Comparison of ENCODE assay signal across 30 cellular contexts in genomic region chr2:46684661-46685060, GRCh38.
"Had no signal": no experiment of that assay in that cellular context is flagged by ENCODE, and none has a peak within 500 bp of the region (broad histone marks: within the 10 kb centered on the region; RNA-seq: fewer than 3 reads in every experiment).

No MANE protein-coding gene starts in this region.

- H3K4me1 Mint-ChIP-seq: activated CD4-positive, alpha-beta T cell treated with anti-CD3 and anti-CD28 coated beads for 36 hours; activated CD8-positive, alpha-beta memory T cell treated with anti-CD3 and anti-CD28 coated beads, Interleukin-2, amount 10 ng/mL, durations not matched to agents 7 days and 5 days; central memory CD8-positive, alpha-beta T cell; endodermal cell had no signal

- H3K27ac Mint-ChIP-seq: activated CD4-positive, alpha-beta T cell treated with anti-CD3 and anti-CD28 coated beads for 36 hours; activated CD8-positive, alpha-beta memory T cell treated with anti-CD3 and anti-CD28 coated beads, Interleukin-2, amount 10 ng/mL, durations not matched to agents 7 days and 5 days; activated CD8-positive, alpha-beta T cell treated with anti-CD3 and anti-CD28 coated beads, Interleukin-2, amount 10 ng/mL, durations not matched to agents 7 days and 5 days; activated naive CD8-positive, alpha-beta T cell; activated T-cell treated with anti-CD3 and anti-CD28 coated beads, Interleukin-2, amount 50 U/mL, for 72 hours; dendritic cell treated with granulocyte-macrophage colony-stimulating factor and Interleukin-4, amounts not matched to agents 40 ng/mL and 50 ng/mL, for 4 days; endodermal cell; progenitor cell of endocrine pancreas; stimulated activated naive B cell treated with anti-CD40 and anti-IgM and Interleukin-4, amounts not matched to agents 10 μg/mL and 1 μg/mL and 100 μg/mL, for 72 hours; T-helper 2 cell treated with Interferon-gamma antibody and Interleukin-4, amounts not matched to agents 5 μg/mL and 100 μg/mL, for 36 hours had no signal

- FAIRE-seq: bronchial epithelial cell, small intestine had no signal

- H3K27me3 ChIP-seq: gastrocnemius medialis, ovary, suprapubic skin, tibial artery, upper lobe of right lung had no signal

- ATAC-seq: activated CD4-positive, alpha-beta T cell treated with anti-CD3 and anti-CD28 coated beads for 36 hours; activated CD8-positive, alpha-beta memory T cell treated with anti-CD3 and anti-CD28 coated beads, Interleukin-2, amount 10 ng/mL, durations not matched to agents 7 days and 5 days; activated CD8-positive, alpha-beta T cell treated with anti-CD3 and anti-CD28 coated beads, Interleukin-2, amount 10 ng/mL, durations not matched to agents 7 days and 5 days; activated T-cell treated with anti-CD3 and anti-CD28 coated beads, Interleukin-2, amount 50 U/mL, for 72 hours; gastrocnemius medialis; left ventricle myocardium superior; sciatic nerve; stimulated activated naive B cell treated with anti-CD40 and anti-IgM and Interleukin-4, amounts not matched to agents 10 μg/mL and 1 μg/mL and 100 μg/mL, for 72 hours; upper lobe of right lung had no signal

- H3K27me3 Mint-ChIP-seq: naive B cell, progenitor cell of endocrine pancreas had no signal

- H3K9me3 Mint-ChIP-seq: activated T-cell treated with anti-CD3 and anti-CD28 coated beads, Interleukin-2, amount 50 U/mL, for 72 hours; central memory CD8-positive, alpha-beta T cell; dendritic cell treated with granulocyte-macrophage colony-stimulating factor and Interleukin-4, amounts not matched to agents 40 ng/mL and 50 ng/mL, for 4 days; endodermal cell; naive B cell; stimulated activated naive B cell treated with anti-CD40 and anti-IgM and Interleukin-4, amounts not matched to agents 10 μg/mL and 1 μg/mL and 100 μg/mL, for 72 hours; T-helper 2 cell treated with Interferon-gamma antibody and Interleukin-4, amounts not matched to agents 5 μg/mL and 100 μg/mL, for 36 hours had no signal

- DNase-seq: activated CD4-positive, alpha-beta T cell treated with anti-CD3 and anti-CD28 coated beads for 36 hours; activated CD4-positive, CD25-positive, alpha-beta regulatory T cell; activated CD8-positive, alpha-beta memory T cell treated with anti-CD3 and anti-CD28 coated beads, Interleukin-2, amount 10 ng/mL, durations not matched to agents 7 days and 5 days; activated CD8-positive, alpha-beta T cell treated with anti-CD3 and anti-CD28 coated beads, Interleukin-2, amount 10 ng/mL, durations not matched to agents 7 days and 5 days; activated naive CD4-positive, alpha-beta T cell; activated T-cell treated with anti-CD3 and anti-CD28 coated beads, Interleukin-2, amount 50 U/mL, for 72 hours; anterior cingulate cortex; endodermal cell; esophagus squamous epithelium; gastrocnemius medialis; glutamatergic neuron; islet precursor cell; left ventricle myocardium superior; mammary epithelial cell; naive B cell; ovary; small intestine; stimulated activated CD4-positive, alpha-beta T cell treated with anti-CD3 and anti-CD28 coated beads, Interleukin-1b, Interleukin-23, amount 100 ng/mL, for 48 hours; stimulated activated naive B cell treated with anti-CD40 and anti-IgM and Interleukin-4, amounts not matched to agents 10 μg/mL and 1 μg/mL and 100 μg/mL, for 72 hours; tibial artery; upper lobe of right lung had no signal

- H3K4me1 ChIP-seq: gastrocnemius medialis, suprapubic skin, tibial artery, upper lobe of right lung had no signal

- H3K36me3 Mint-ChIP-seq: naive B cell; stimulated activated naive B cell treated with anti-CD40 and anti-IgM and Interleukin-4, amounts not matched to agents 10 μg/mL and 1 μg/mL and 100 μg/mL, for 72 hours had no signal

- H3K4me3 Mint-ChIP-seq: activated CD4-positive, alpha-beta T cell treated with anti-CD3 and anti-CD28 coated beads for 36 hours; activated CD8-positive, alpha-beta memory T cell treated with anti-CD3 and anti-CD28 coated beads, Interleukin-2, amount 10 ng/mL, durations not matched to agents 7 days and 5 days; activated CD8-positive, alpha-beta T cell treated with anti-CD3 and anti-CD28 coated beads, Interleukin-2, amount 10 ng/mL, durations not matched to agents 7 days and 5 days; activated naive CD8-positive, alpha-beta T cell; activated T-cell treated with anti-CD3 and anti-CD28 coated beads, Interleukin-2, amount 50 U/mL, for 72 hours; central memory CD8-positive, alpha-beta T cell; dendritic cell treated with granulocyte-macrophage colony-stimulating factor and Interleukin-4, amounts not matched to agents 40 ng/mL and 50 ng/mL, for 4 days; endodermal cell; stimulated activated naive B cell treated with anti-CD40 and anti-IgM and Interleukin-4, amounts not matched to agents 10 μg/mL and 1 μg/mL and 100 μg/mL, for 72 hours; T-helper 2 cell treated with Interferon-gamma antibody and Interleukin-4, amounts not matched to agents 5 μg/mL and 100 μg/mL, for 36 hours had no signal

- H3K27ac ChIP-seq: epithelial cell of prostate, esophagus squamous epithelium, gastrocnemius medialis, ovary, suprapubic skin, tibial artery, upper lobe of right lung had no signal

- H3K4me3 ChIP-seq: esophagus squamous epithelium, gastrocnemius medialis, ovary, suprapubic skin, tibial artery, upper lobe of right lung had no signal
